In genomic region chr9:132597073-132597775, GRCh38 we compare ENCODE assay signal across 25 cellular contexts. TPM values are rescaled to one million over a fixed set of nuclear protein-coding genes. Genes with fewer than 3 reads are reported as not detected.
DNase-seq lines count a peak whose midpoint lies in the region; ATAC-seq and TF ChIP-seq lines count a peak whose summit lies in the region.
"Had no signal": no experiment of that assay in that cellular context is flagged by ENCODE, and none has a peak within 500 bp of the region (broad histone marks: within the 10 kb centered on the region; RNA-seq: fewer than 3 reads in every experiment).

No MANE protein-coding gene starts in this region.

- intact Hi-C loops in breast epithelium (cut with DNase I; ENCODE audit: low total_unique reads), result no loop called here
- intact Hi-C loops in MCF 10A (cut with micrococcal nuclease), result no loop called here
- intact Hi-C loops in right cardiac atrium (cut with DNase I), result no loop called here

- H3K4me1 Mint-ChIP-seq in MCF 10A (ENCODE audit: insufficient read depth, unreplicated experiment), result no peaks in the 10 kb centered on the region
- H3K4me1 Mint-ChIP-seq: activated B cell treated with CpG ODN at 0.5 μM for 24 hours; CD8-positive, alpha-beta memory T cell had no signal

- no TSS peak for BruUV-seq in MCF 10A (replicated peaks; lab: Mats Ljungman, UMichigan)

- H3K4me3 Mint-ChIP-seq in MCF 10A (ENCODE audit: unreplicated experiment), result no peak overlapping the region
- H3K4me3 Mint-ChIP-seq: activated B cell treated with CpG ODN at 0.5 μM for 24 hours; CD8-positive, alpha-beta memory T cell; stimulated activated memory B cell treated with anti-CD40 and anti-IgM and Interleukin-4, amounts not matched to agents 10 μg/mL and 1 μg/mL and 100 μg/mL, for 72 hours had no signal

- TF ChIP-seq POLR2A in breast epithelium (IDR thresholded peaks at IDR 0.05), result no peak

- 66% methylated on average over 16 of the region's 16 CpGs for WGBS in right cardiac atrium

- H3K9me3 ChIP-seq in breast epithelium (no peaks in the 10 kb centered on the region), right cardiac atrium (ENCODE audit: control insufficient read depth, low read length) (no peaks in the 10 kb centered on the region)
- H3K9me3 ChIP-seq: A549, SK-N-SH had no signal

- in situ Hi-C loops in astrocyte of the spinal cord (cut with HindIII; ENCODE audit: low sequenced_read_pairs), result no loop called here

- H3K27me3 Mint-ChIP-seq in MCF 10A (ENCODE audit: insufficient read depth, unreplicated experiment), result no peaks in the 10 kb centered on the region

- TF ChIP-seq CTCF in breast epithelium (IDR thresholded peaks at IDR 0.05) (no peak), MCF 10A (IDR thresholded peaks at IDR 0.05; ENCODE audit: unreplicated experiment) (no peak), astrocyte of the spinal cord (IDR thresholded peaks at IDR 0.05; ENCODE audit: low read depth, low read length) (no peak)

- CTCF ChIA-PET in MCF 10A (lab: Yijun Ruan, JAX), result no interaction called here

- no peak overlapping the region for H3K4me3 ChIP-seq in breast epithelium
- no peak overlapping the region for H3K4me3 ChIP-seq in astrocyte of the spinal cord (ENCODE audit: low read depth, low read length)
- no peak overlapping the region for H3K4me3 ChIP-seq in right cardiac atrium (ENCODE audit: low read length)
- H3K4me3 ChIP-seq: A549, GM12878, smooth muscle cell had no signal

- H3K9me3 Mint-ChIP-seq in MCF 10A (ENCODE audit: unreplicated experiment), result no peaks in the 10 kb centered on the region
- H3K9me3 Mint-ChIP-seq: activated B cell treated with CpG ODN at 0.5 μM for 24 hours; CD8-positive, alpha-beta memory T cell; stimulated activated memory B cell treated with anti-CD40 and anti-IgM and Interleukin-4, amounts not matched to agents 10 μg/mL and 1 μg/mL and 100 μg/mL, for 72 hours had no signal

- H3K27ac ChIP-seq in breast epithelium, result no peak overlapping the region
- peak overlapping the region; percentile 56 for H3K27ac ChIP-seq in right cardiac atrium (ENCODE audit: low read length)
- H3K27ac ChIP-seq: A549 had no signal

- H3K27me3 ChIP-seq in breast epithelium (no peaks in the 10 kb centered on the region), right cardiac atrium (ENCODE audit: control insufficient read depth, insufficient read depth) (no peaks in the 10 kb centered on the region)

- no peak overlapping the region for H3K27ac Mint-ChIP-seq in MCF 10A (ENCODE audit: low read depth, unreplicated experiment)
- H3K27ac Mint-ChIP-seq: activated B cell treated with CpG ODN at 0.5 μM for 24 hours; CD8-positive, alpha-beta memory T cell; stimulated activated memory B cell treated with anti-CD40 and anti-IgM and Interleukin-4, amounts not matched to agents 10 μg/mL and 1 μg/mL and 100 μg/mL, for 72 hours had no signal

- POLR2A ChIA-PET in MCF 10A (lab: Yijun Ruan, JAX), result interaction anchor here (0.6 kb wide), 1 partner anchor 90 kb away, joined by 3 read pairs; no protein-coding TSS in a partner anchor

- no peaks in the 10 kb centered on the region for H3K36me3 ChIP-seq in breast epithelium

- ATAC-seq in right cardiac atrium (peak; percentile 91 to 93), GM18502 (IDR thresholded peaks at IDR 0.05; ENCODE audit: poor library complexity, unreplicated experiment) (no peak), HG03159 (IDR thresholded peaks at IDR 0.05; ENCODE audit: unreplicated experiment) (no peak)
- ATAC-seq: A549; GM12878; stimulated activated memory B cell treated with anti-CD40 and anti-IgM and Interleukin-4, amounts not matched to agents 10 μg/mL and 1 μg/mL and 100 μg/mL, for 72 hours had no signal

- H3K36me3 Mint-ChIP-seq in MCF 10A (ENCODE audit: insufficient read depth, unreplicated experiment), result peaks cover 62% of the 10 kb centered on the region

- DNase-seq in breast epithelium (ENCODE audit: low spot score in 2 of 2) (peak; percentile 25 to 49), MCF 10A (ENCODE audit: unreplicated experiment) (no peak), astrocyte of the spinal cord (ENCODE audit: low read depth, low spot score) (peak; percentile 44), right cardiac atrium (peak; percentile 71 to 91 (median 89)), T-helper 9 cell (no peak)
- no peak for DNase-seq in activated CD8-positive, alpha-beta memory T cell treated with anti-CD3 and anti-CD28 coated beads, Interleukin-2, amount 50 U/mL, for 4 hours
- DNase-seq: activated B cell treated with CpG ODN at 0.5 μM for 24 hours; activated gamma-delta T cell; CD8-positive, alpha-beta memory T cell; dermis blood vessel endothelial cell; EL; NCI-H1930; NCI-H510A; SK-N-SH had no signal

- H3K4me1 ChIP-seq in breast epithelium (no peaks in the 10 kb centered on the region), right cardiac atrium (ENCODE audit: control insufficient read depth, insufficient read depth, low read length) (peaks cover 2% of the 10 kb centered on the region)
- H3K4me1 ChIP-seq: A549 had no signal

RNA-seq across cellular contexts. Expression of gene BARHL1, which starts 14.8 kb away (rescaled TPM):
- not detected for total RNA-seq in breast epithelium
- total RNA-seq in MCF 10A (2022), result not detected in 2 replicates
- total RNA-seq in right cardiac atrium, result not detected
- polyA plus RNA-seq in right cardiac atrium, result not detected
- total RNA-seq: activated B cell treated with CpG ODN at 0.5 μM for 24 hours; CD8-positive, alpha-beta memory T cell; dermis blood vessel endothelial cell; GM12878; HT-29; OCI-LY7; omental fat pad; smooth muscle cell had no signal
- polyA plus RNA-seq: A549; CD8-positive, alpha-beta memory T cell; esophagus; GM12878; keratinocyte; SK-N-SH had no signal

Comparison
In these comparisons a context has a peak if more than half of its experiments do, and no peak if none do; other contexts are left out.
1. DNase-seq: peak in breast epithelium (2 of 2), astrocyte of the spinal cord (single experiment) and right cardiac atrium (3 of 3); none in MCF 10A (single experiment), T-helper 9 cell (single experiment) and activated CD8-positive, alpha-beta memory T cell treated with anti-CD3 and anti-CD28 coated beads, Interleukin-2, amount 50 U/mL, for 4 hours (single experiment).
2. ATAC-seq: peak in right cardiac atrium (2 of 2); none in GM18502 (single experiment) and HG03159 (single experiment).